Comparison of ENCODE assay signal across 2 cellular contexts in genomic region chr13:112779856-112780604, GRCh38.
TF ChIP-seq lines count a peak whose summit lies in the region.

No MANE protein-coding gene starts in this region.

TF ChIP-seq in GM23338, 12 proteins besides CTCF, POLR2A, EP300 and RAD21:
- TF ChIP-seq, protein P1, sequence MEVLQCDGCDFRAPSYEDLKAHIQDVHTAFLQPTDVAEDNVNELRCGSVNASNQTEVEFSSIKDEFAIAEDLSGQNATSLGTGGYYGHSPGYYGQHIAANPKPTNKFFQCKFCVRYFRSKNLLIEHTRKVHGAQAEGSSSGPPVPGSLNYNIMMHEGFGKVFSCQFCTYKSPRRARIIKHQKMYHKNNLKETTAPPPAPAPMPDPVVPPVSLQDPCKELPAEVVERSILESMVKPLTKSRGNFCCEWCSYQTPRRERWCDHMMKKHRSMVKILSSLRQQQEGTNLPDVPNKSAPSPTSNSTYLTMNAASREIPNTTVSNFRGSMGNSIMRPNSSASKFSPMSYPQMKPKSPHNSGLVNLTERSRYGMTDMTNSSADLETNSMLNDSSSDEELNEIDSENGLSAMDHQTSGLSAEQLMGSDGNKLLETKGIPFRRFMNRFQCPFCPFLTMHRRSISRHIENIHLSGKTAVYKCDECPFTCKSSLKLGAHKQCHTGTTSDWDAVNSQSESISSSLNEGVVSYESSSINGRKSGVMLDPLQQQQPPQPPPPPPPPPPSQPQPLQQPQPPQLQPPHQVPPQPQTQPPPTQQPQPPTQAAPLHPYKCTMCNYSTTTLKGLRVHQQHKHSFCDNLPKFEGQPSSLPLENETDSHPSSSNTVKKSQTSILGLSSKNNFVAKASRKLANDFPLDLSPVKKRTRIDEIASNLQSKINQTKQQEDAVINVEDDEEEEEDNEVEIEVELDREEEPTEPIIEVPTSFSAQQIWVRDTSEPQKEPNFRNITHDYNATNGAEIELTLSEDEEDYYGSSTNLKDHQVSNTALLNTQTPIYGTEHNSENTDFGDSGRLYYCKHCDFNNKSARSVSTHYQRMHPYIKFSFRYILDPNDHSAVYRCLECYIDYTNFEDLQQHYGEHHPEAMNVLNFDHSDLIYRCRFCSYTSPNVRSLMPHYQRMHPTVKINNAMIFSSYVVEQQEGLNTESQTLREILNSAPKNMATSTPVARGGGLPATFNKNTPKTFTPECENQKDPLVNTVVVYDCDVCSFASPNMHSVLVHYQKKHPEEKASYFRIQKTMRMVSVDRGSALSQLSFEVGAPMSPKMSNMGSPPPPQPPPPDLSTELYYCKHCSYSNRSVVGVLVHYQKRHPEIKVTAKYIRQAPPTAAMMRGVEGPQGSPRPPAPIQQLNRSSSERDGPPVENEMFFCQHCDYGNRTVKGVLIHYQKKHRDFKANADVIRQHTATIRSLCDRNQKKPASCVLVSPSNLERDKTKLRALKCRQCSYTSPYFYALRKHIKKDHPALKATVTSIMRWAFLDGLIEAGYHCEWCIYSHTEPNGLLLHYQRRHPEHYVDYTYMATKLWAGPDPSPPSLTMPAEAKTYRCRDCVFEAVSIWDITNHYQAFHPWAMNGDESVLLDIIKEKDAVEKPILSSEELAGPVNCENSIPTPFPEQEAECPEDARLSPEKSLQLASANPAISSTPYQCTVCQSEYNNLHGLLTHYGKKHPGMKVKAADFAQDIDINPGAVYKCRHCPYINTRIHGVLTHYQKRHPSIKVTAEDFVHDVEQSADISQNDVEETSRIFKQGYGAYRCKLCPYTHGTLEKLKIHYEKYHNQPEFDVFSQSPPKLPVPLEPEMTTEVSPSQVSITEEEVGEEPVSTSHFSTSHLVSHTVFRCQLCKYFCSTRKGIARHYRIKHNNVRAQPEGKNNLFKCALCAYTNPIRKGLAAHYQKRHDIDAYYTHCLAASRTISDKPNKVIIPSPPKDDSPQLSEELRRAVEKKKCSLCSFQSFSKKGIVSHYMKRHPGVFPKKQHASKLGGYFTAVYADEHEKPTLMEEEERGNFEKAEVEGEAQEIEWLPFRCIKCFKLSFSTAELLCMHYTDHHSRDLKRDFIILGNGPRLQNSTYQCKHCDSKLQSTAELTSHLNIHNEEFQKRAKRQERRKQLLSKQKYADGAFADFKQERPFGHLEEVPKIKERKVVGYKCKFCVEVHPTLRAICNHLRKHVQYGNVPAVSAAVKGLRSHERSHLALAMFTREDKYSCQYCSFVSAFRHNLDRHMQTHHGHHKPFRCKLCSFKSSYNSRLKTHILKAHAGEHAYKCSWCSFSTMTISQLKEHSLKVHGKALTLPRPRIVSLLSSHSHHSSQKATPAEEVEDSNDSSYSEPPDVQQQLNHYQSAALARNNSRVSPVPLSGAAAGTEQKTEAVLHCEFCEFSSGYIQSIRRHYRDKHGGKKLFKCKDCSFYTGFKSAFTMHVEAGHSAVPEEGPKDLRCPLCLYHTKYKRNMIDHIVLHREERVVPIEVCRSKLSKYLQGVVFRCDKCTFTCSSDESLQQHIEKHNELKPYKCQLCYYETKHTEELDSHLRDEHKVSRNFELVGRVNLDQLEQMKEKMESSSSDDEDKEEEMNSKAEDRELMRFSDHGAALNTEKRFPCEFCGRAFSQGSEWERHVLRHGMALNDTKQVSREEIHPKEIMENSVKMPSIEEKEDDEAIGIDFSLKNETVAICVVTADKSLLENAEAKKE (CRISPR knock-in tag; IDR thresholded peaks at IDR 0.05) = no peak
- TF ChIP-seq CREB1 (CRISPR knock-in tag; IDR thresholded peaks at IDR 0.05; ENCODE audit: low read depth) (no peak), JUNB (IDR thresholded peaks at IDR 0.05; ENCODE audit: unreplicated experiment) (no peak), ZNF114 (CRISPR knock-in tag; IDR thresholded peaks at IDR 0.05) (no peak), STAT1 (IDR thresholded peaks at IDR 0.05; ENCODE audit: unreplicated experiment) (no peak), EZH2 (IDR thresholded peaks at IDR 0.05; ENCODE audit: low read depth, unreplicated experiment) (no peak), EZH2phosphoT487 (IDR thresholded peaks at IDR 0.05; ENCODE audit: unreplicated experiment) (no peak), NANOG (IDR thresholded peaks at IDR 0.05; ENCODE audit: borderline replicate concordance) (no peak), REST (IDR thresholded peaks at IDR 0.05; ENCODE audit: unreplicated experiment) (no peak), ZNF331 (CRISPR knock-in tag; IDR thresholded peaks at IDR 0.05; ENCODE audit: low read depth) (no peak)
- TF ChIP-seq, protein P2, sequence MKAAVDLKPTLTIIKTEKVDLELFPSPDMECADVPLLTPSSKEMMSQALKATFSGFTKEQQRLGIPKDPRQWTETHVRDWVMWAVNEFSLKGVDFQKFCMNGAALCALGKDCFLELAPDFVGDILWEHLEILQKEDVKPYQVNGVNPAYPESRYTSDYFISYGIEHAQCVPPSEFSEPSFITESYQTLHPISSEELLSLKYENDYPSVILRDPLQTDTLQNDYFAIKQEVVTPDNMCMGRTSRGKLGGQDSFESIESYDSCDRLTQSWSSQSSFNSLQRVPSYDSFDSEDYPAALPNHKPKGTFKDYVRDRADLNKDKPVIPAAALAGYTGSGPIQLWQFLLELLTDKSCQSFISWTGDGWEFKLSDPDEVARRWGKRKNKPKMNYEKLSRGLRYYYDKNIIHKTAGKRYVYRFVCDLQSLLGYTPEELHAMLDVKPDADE (IDR thresholded peaks at IDR 0.05) = no peak

TF ChIP-seq in GM12878, 131 proteins besides CTCF, POLR2A, EP300 and RAD21:
- no peak for TF ChIP-seq SIX5 (IDR thresholded peaks at IDR 0.05; ENCODE audit: low read depth, low read length, severe bottlenecking)
- no peak for TF ChIP-seq BCL11A (IDR thresholded peaks at IDR 0.05; ENCODE audit: low read depth, low read length)
- TF ChIP-seq ATF7 (IDR thresholded peaks at IDR 0.05; ENCODE audit: low read depth) = no peak
- TF ChIP-seq BRCA1 (IDR thresholded peaks at IDR 0.05; ENCODE audit: low read depth, low read length) = no peak
- TF ChIP-seq SREBF2 (IDR thresholded peaks at IDR 0.05; ENCODE audit: low read length) = no peak
- TF ChIP-seq NFXL1 (IDR thresholded peaks at IDR 0.05; ENCODE audit: borderline replicate concordance) = no peak
- TF ChIP-seq, protein P3, sequence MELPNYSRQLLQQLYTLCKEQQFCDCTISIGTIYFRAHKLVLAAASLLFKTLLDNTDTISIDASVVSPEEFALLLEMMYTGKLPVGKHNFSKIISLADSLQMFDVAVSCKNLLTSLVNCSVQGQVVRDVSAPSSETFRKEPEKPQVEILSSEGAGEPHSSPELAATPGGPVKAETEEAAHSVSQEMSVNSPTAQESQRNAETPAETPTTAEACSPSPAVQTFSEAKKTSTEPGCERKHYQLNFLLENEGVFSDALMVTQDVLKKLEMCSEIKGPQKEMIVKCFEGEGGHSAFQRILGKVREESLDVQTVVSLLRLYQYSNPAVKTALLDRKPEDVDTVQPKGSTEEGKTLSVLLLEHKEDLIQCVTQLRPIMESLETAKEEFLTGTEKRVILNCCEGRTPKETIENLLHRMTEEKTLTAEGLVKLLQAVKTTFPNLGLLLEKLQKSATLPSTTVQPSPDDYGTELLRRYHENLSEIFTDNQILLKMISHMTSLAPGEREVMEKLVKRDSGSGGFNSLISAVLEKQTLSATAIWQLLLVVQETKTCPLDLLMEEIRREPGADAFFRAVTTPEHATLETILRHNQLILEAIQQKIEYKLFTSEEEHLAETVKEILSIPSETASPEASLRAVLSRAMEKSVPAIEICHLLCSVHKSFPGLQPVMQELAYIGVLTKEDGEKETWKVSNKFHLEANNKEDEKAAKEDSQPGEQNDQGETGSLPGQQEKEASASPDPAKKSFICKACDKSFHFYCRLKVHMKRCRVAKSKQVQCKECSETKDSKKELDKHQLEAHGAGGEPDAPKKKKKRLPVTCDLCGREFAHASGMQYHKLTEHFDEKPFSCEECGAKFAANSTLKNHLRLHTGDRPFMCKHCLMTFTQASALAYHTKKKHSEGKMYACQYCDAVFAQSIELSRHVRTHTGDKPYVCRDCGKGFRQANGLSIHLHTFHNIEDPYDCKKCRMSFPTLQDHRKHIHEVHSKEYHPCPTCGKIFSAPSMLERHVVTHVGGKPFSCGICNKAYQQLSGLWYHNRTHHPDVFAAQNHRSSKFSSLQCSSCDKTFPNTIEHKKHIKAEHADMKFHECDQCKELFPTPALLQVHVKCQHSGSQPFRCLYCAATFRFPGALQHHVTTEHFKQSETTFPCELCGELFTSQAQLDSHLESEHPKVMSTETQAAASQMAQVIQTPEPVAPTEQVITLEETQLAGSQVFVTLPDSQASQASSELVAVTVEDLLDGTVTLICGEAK (IDR thresholded peaks at IDR 0.05; ENCODE audit: borderline replicate concordance) = no peak
- TF ChIP-seq NRF1 (conservative IDR thresholded peaks at IDR 0.05; ENCODE audit: low read depth, low read length) = no peak
- no peak for TF ChIP-seq FOS (IDR thresholded peaks at IDR 0.05; ENCODE audit: borderline replicate concordance, extremely low read depth, insufficient read length)
